8 cellular contexts compared by ENCODE assay signal in genomic region chr20:43666376-43667328, GRCh38. TPM values are rescaled to one million over a fixed set of nuclear protein-coding genes. Genes with fewer than 3 reads are reported as not detected.
DNase-seq lines count a peak whose midpoint lies in the region; ATAC-seq lines count a peak whose summit lies in the region.

Gene MYBL2, plus strand, starts transcription at chr20:43667114. Its CDS starts 170 bp downstream, at chr20:43667284.

- H3K9me2 ChIP-seq in GM23248 (ENCODE audit: insufficient read depth) = no peaks in the 10 kb centered on the region

- H3K79me2 ChIP-seq in GM23248 (ENCODE audit: insufficient read depth) = no peaks in the 10 kb centered on the region

- peak within 1 kb of the TSS; percentile 61 for H3K9ac ChIP-seq in GM23248

- H3K4me1 ChIP-seq in GM23248 (ENCODE audit: insufficient read depth) = peaks cover 6% of the 10 kb centered on the region; the same call in 1 of the 2 replicates

- ATAC-seq in left cardiac atrium = peak; percentile 89 to 94

- no peaks in the 10 kb centered on the region for H3K36me3 ChIP-seq in GM23248 (ENCODE audit: low read depth)

- WGBS in GM23248 (ENCODE audit: low coverage in 1 of 2, low lambda C conversion rate in 2 of 2, missing lambda C conversion rate in 2 of 2), 2 experiments = 13 to 30% methylated on average over 36 to 45 of the region's 90 CpGs

- H3F3A ChIP-seq in GM23248 (ENCODE audit: insufficient read depth) = peaks cover 5% of the 10 kb centered on the region; the same call in 1 of the 2 replicates

- DNase-seq in GM03348 (ENCODE audit: low spot score) = peak; percentile 92
- DNase-seq in GM23248 = peak; percentile 86
- DNase-seq in Kasumi-1 (lab: John Stamatoyannopoulos, UW) = peak; percentile 54 to 70
- DNase-seq in SKM-1 treated with dmso at 0.1 percent for 144 hours (lab: John Stamatoyannopoulos, UW; ENCODE audit: unreplicated experiment) = peak; percentile 71
- peak; percentile 69 for DNase-seq in activated naive CD4-positive, alpha-beta T cell treated with anti-CD3 and anti-CD28 coated beads, Interleukin-2, amount 50 U/mL, for 16 hours
- DNase-seq in left cardiac atrium = peak; percentile 42
- DNase-seq in pons (ENCODE audit: low spot score) = no peak

- H3K4me3 ChIP-seq in GM23248 (peak within 1 kb of the TSS; percentile 59), skin epidermis (peak within 1 kb of the TSS; percentile 21 to 51 (median 36))

- H3K27ac ChIP-seq in GM23248 (no peak within 1 kb of the TSS), skin epidermis (peak within 1 kb of the TSS in 1 of 21 experiments; percentile 23)

- H4K20me1 ChIP-seq in GM23248 (ENCODE audit: insufficient read depth) = no peaks in the 10 kb centered on the region

- no peaks in the 10 kb centered on the region for H3K9me3 ChIP-seq in GM23248 (ENCODE audit: low read depth)

- peak within 1 kb of the TSS; percentile 62 for H3K4me2 ChIP-seq in GM23248 (ENCODE audit: unreplicated experiment)

- in situ Hi-C loops in GM23248 (cut with MboI) = no loop called here

- H3K27me3 ChIP-seq in GM23248 (replicated peaks; ENCODE audit: insufficient read depth) = no peaks in the 10 kb centered on the region

- intact Hi-C loops in left cardiac atrium (cut with DNase I) = no loop called here

- H2AFZ ChIP-seq in GM23248 = peak within 1 kb of the TSS; percentile 65

RNA-seq across cellular contexts. Expression of gene MYBL2, which starts in this region (rescaled TPM):
- total RNA-seq in GM23248 (2014; rRNA removed; shearing (Covaris generic)) = 6.1 and 8.1 TPM in 2 replicates
- 11.7 and 12.9 TPM in 2 replicates for polyA plus RNA-seq in GM23248 (2016; fragmentation: Nextera tagmentation; extraction: Ambion mirVana)
- 1 to 10 TPM in 1 of 2 donors, under 1 TPM in 1; 0.37 to 2.3 TPM for total RNA-seq in left cardiac atrium
